In the genomic region with DNA sequence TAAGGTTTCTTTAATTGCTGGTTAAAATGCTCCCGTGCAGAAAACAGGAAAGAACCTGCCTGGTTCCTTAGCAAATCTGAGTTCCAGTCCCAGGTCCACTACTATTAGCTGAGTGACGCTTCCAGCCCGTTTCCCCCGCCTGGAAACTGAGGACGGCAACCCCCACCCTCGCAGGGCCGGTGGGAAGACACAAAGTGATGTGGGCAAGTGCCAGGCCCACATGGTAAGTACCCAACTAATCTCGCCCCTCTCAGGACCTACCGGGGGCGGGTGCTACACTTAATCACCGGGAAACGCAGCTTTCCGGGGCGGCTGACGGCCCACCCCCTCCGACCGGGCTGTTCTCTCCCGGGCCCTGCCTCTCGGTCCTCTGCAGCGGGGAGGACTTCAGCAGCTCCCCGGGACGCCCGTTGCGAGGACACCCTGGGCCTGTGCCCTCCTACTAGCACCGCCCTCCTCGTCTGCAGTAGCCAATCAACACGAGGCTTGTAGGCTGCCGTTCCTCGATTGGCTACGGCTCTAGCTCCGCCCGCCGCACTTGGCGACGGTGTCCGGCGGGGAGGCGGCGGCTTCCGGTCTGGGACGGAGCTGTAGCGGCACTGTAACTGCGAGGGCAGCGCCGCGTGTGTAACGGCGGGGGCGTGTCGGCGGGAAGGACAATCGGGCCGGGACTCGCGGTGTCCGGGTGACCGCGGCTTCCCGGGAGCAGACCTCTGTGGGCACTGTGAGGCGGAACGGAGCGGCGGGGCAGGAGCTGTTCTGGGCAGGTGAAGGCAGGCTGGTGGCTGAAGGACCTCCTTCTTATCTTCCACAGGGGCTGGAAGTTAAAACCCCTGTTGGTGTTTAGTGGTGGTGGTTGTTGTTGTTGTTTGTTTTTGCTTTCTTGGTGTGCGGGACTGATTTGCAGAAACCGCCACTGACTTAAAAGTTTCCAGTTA, we compare ENCODE assay signal across 8 cellular contexts. TPM values are rescaled to one million over a fixed set of nuclear protein-coding genes. Genes with fewer than 3 reads are reported as not detected.
DNase-seq lines count a peak whose midpoint lies in the region; ATAC-seq, FAIRE-seq and TF ChIP-seq lines count a peak whose summit lies in the region.

Gene ZBTB9, plus strand, starts transcription at position 568 of the 938 bp plus-strand sequence. CDS start 525 bp downstream, outside the sequence.

- H3K36me3 ChIP-seq in kidney (ENCODE audit: control insufficient read depth in 1 of 2, insufficient read depth in 2 of 2, low read length in 2 of 2): peaks cover 3% of the 10 kb centered on the region in 2 donors

- ATAC-seq in HG03378 (IDR thresholded peaks at IDR 0.05; ENCODE audit: unreplicated experiment): peak; percentile 91

- peak within 1 kb of the TSS; percentile 81 to 98 for H3K9ac ChIP-seq in kidney (ENCODE audit: low read length in 2 of 2)

- DNase-seq in AML-193 (lab: John Stamatoyannopoulos, UW) (peak; percentile 98 to 99), NCI-H446 treated with DMSO at 0.1 percent for 48 hours (lab: John Stamatoyannopoulos, UW) (peak; percentile 92), cerebellar nuclear complex (lab: John Stamatoyannopoulos, UW) (peak; percentile 92 to 93), kidney (peak; percentile 98)
- peak; percentile 90 for DNase-seq in activated CD4-positive, CD25-positive, alpha-beta regulatory T cell treated with anti-CD3 and anti-CD28 coated beads, Interleukin-2, amount 50 U/mL, for 72 hours
- DNase-seq in stimulated activated CD4-positive, alpha-beta T cell treated with anti-CD3 and anti-CD28 coated beads, Interleukin-15, amount 100 ng/mL, for 1 hour (ENCODE audit: low read depth in 1 of 2, low spot score in 1 of 2): peak; percentile 83 to 86

- peak within 1 kb of the TSS; percentile 93 to 95 for H3K4me3 ChIP-seq in kidney (ENCODE audit: low read length in 2 of 2)

- no peaks in the 10 kb centered on the region for H3K9me3 ChIP-seq in kidney (ENCODE audit: control insufficient read depth in 1 of 2, low read length in 2 of 2)

- peak; percentile 88 for TF ChIP-seq POLR2A in GM19099 (IDR thresholded peaks at IDR 0.05; ENCODE audit: extremely low read depth, insufficient read length, low read depth)

- intact Hi-C loops in kidney (cut with DNase I): no loop called here

- peaks cover 0 to 9% of the 10 kb centered on the region in 2 donors for H3K4me1 ChIP-seq in kidney (ENCODE audit: control insufficient read depth in 1 of 2, insufficient read depth in 1 of 2, low read depth in 1 of 2, low read length in 2 of 2)

- TF ChIP-seq CTCF in kidney (IDR thresholded peaks at IDR 0.05; ENCODE audit: borderline replicate concordance, extremely low read depth, insufficient read depth): no peak

- peak within 1 kb of the TSS; percentile 63 to 85 for H3K27ac ChIP-seq in kidney (ENCODE audit: low read depth in 2 of 2, low read length in 2 of 2)

- FAIRE-seq in kidney (lab: Jason Lieb, UNC): peak; percentile 92

RNA-seq across cellular contexts. Expression of gene ZBTB9, which starts in this region (rescaled TPM):
- 11.5 TPM for total RNA-seq in kidney
- polyA plus RNA-seq in kidney (ENCODE audit: insufficient read depth, low read depth, low replicate concordance): 6.4 TPM

Comparison
In these comparisons a context has a peak if more than half of its experiments do, and no peak if none do; other contexts are left out.
1. Peak in every context shown above with its lines: DNase-seq, ATAC-seq, H3K4me3 ChIP-seq and H3K27ac ChIP-seq.